In the genomic region with DNA sequence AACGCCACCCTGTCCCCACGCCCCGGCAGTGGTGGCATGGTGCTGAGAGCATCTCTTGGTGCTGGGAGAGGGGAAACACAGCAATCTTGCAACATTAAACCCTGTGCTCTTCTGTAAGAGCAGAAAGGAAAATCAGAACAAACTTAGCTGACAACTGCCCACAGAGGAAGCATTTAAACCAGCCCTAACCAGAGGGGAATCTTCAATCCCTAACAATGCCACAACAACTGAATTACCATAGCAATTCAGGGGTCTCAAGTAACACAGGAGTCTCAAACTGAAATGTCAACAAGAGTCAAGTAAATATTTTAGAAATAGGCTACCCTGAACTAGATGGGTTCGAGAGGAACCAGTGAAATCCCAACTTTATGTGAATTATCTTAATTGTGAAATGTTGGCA, we compare ENCODE assay signal across 23 cellular contexts.
"Had no signal": no experiment of that assay in that cellular context is flagged by ENCODE, and none has a peak within 500 bp of the region (broad histone marks: within the 10 kb centered on the region; RNA-seq: fewer than 3 reads in every experiment).

No MANE protein-coding gene starts in this region.

- H3K4me1 ChIP-seq: gastrocnemius medialis, left lung, pancreas, right lobe of liver, tibial nerve, upper lobe of right lung, uterus had no signal

- H3K36me3 ChIP-seq: gastrocnemius medialis, left lung, pancreas, right lobe of liver, thoracic aorta, tibial nerve, upper lobe of right lung, uterus had no signal

- DNase-seq: dorsolateral prefrontal cortex; effector CD4-positive, alpha-beta T cell; foreskin fibroblast; gastrocnemius medialis; head of caudate nucleus; left cardiac atrium; left lung; mesenchymal stem cell; mucosa of descending colon; naive B cell; occipital lobe; pancreas; retina; right lobe of liver; small intestine; stimulated activated CD4-positive, alpha-beta T cell treated with anti-CD3 and anti-CD28 coated beads, Interleukin-15, amount 100 ng/mL, for 24 hours; stimulated activated CD4-positive, alpha-beta T cell treated with anti-CD3 and anti-CD28 coated beads, Interleukin-2, amount 100 ng/mL, for 48 hours; stimulated activated naive B cell treated with anti-CD40 and anti-IgM and Interleukin-4, amounts not matched to agents 10 μg/mL and 1 μg/mL and 100 μg/mL, for 72 hours; upper lobe of right lung; uterus had no signal

- H3K27me3 ChIP-seq: dorsolateral prefrontal cortex, gastrocnemius medialis, left lung, pancreas, right lobe of liver, tibial nerve, upper lobe of right lung, uterus had no signal

- H3K27ac ChIP-seq: dorsolateral prefrontal cortex, epithelial cell of prostate, gastrocnemius medialis, left lung, pancreas, right lobe of liver, thoracic aorta, tibial nerve, upper lobe of right lung, uterus had no signal

- H3K9me3 ChIP-seq: gastrocnemius medialis, left lung, pancreas, right lobe of liver, thoracic aorta, tibial nerve, upper lobe of right lung, uterus had no signal

- H3K4me3 ChIP-seq: dorsolateral prefrontal cortex, gastrocnemius medialis, left lung, mucosa of descending colon, pancreas, right lobe of liver, thoracic aorta, tibial nerve, upper lobe of right lung, uterus had no signal
